ENCODE assay signal across 2 cellular contexts in the genomic region with DNA sequence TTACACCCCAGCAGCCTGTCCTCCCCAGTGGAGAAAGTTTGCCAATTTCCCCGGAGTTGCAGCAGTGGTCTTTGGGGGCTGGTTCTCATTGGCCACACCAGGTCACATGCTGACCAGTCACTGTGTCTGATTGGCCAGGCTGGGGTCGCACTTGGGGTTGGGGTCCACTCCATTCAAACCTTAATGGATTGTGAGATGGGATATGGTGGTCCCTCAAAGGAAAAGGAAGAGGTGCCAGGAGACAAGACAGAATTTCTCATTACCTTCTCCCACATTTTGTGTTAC.
A peak's percentile ranks its signal among the peaks of the same experiment; 100 is the strongest.
TF ChIP-seq lines count a peak whose summit lies in the region.

No MANE protein-coding gene starts in this region.

TF ChIP-seq in Ishikawa, 13 proteins besides CTCF, POLR2A, EP300 and RAD21:
- TF ChIP-seq, protein P1, sequence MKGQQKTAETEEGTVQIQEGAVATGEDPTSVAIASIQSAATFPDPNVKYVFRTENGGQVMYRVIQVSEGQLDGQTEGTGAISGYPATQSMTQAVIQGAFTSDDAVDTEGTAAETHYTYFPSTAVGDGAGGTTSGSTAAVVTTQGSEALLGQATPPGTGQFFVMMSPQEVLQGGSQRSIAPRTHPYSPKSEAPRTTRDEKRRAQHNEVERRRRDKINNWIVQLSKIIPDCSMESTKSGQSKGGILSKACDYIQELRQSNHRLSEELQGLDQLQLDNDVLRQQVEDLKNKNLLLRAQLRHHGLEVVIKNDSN (IDR thresholded peaks at IDR 0.05), result peak; percentile 75
- no peak for TF ChIP-seq TAF1 (IDR thresholded peaks at IDR 0.05; ENCODE audit: low read depth)

TF ChIP-seq in H1, 55 proteins besides CTCF, POLR2A, EP300 and RAD21:
- TF ChIP-seq SRF (IDR thresholded peaks at IDR 0.05; ENCODE audit: low read depth, low read length) (no peak), TCF12 (IDR thresholded peaks at IDR 0.05; ENCODE audit: low read depth, low read length) (no peak), RFX5 (IDR thresholded peaks at IDR 0.05; ENCODE audit: borderline replicate concordance, low read depth, low read length) (no peak), TBP (IDR thresholded peaks at IDR 0.05; ENCODE audit: low read depth, low read length) (no peak), BRCA1 (IDR thresholded peaks at IDR 0.05; ENCODE audit: low read depth, low read length) (no peak)
- TF ChIP-seq, protein P2, sequence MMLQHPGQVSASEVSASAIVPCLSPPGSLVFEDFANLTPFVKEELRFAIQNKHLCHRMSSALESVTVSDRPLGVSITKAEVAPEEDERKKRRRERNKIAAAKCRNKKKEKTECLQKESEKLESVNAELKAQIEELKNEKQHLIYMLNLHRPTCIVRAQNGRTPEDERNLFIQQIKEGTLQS (IDR thresholded peaks at IDR 0.05; ENCODE audit: insufficient read depth, low read depth, low read length), result 0 out of 2 replicates have a peak, but pooled peaks have one; percentile 41
- TF ChIP-seq, protein P3, sequence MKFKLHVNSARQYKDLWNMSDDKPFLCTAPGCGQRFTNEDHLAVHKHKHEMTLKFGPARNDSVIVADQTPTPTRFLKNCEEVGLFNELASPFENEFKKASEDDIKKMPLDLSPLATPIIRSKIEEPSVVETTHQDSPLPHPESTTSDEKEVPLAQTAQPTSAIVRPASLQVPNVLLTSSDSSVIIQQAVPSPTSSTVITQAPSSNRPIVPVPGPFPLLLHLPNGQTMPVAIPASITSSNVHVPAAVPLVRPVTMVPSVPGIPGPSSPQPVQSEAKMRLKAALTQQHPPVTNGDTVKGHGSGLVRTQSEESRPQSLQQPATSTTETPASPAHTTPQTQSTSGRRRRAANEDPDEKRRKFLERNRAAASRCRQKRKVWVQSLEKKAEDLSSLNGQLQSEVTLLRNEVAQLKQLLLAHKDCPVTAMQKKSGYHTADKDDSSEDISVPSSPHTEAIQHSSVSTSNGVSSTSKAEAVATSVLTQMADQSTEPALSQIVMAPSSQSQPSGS (IDR thresholded peaks at IDR 0.05; ENCODE audit: low read length), result no peak
- TF ChIP-seq, protein P4, sequence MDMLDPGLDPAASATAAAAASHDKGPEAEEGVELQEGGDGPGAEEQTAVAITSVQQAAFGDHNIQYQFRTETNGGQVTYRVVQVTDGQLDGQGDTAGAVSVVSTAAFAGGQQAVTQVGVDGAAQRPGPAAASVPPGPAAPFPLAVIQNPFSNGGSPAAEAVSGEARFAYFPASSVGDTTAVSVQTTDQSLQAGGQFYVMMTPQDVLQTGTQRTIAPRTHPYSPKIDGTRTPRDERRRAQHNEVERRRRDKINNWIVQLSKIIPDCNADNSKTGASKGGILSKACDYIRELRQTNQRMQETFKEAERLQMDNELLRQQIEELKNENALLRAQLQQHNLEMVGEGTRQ (IDR thresholded peaks at IDR 0.05; ENCODE audit: low read length), result peak; percentile 84
